In the genomic region with DNA sequence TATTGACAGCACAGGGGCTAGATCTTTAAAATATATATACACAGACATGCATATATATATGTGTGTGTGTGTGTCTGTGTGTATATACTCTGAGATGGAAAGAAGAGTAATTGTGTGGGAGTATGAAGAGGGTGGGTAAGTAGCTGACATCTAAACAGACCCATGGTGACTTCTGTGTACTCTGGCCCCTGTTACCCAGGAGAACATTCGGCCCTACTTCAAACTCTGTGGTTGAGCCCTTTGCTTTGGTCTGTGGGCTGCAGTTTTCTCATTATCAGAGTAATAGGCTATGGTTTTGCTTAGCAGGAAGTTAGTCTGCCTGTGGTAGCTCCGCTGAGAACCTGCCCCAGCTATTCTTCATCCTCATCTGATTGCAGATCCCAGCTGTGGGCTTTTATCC, we compare ENCODE assay signal across 8 cellular contexts.
DNase-seq lines count a peak whose midpoint lies in the region; ATAC-seq and TF ChIP-seq lines count a peak whose summit lies in the region.

No MANE protein-coding gene starts in this region.

- no peak for TF ChIP-seq POLR2A in sigmoid colon (IDR thresholded peaks at IDR 0.05)

- peak; percentile 86 to 93 for ATAC-seq in CD4-positive, CD25-positive, alpha-beta regulatory T cell (ENCODE audit: low read depth in 2 of 2)
- ATAC-seq in GM19324 (IDR thresholded peaks at IDR 0.05; ENCODE audit: low FRiP score, unreplicated experiment) (peak; percentile 73), HG03432 (IDR thresholded peaks at IDR 0.05; ENCODE audit: unreplicated experiment) (peak; percentile 78), HG02840 (IDR thresholded peaks at IDR 0.05; ENCODE audit: low FRiP score, unreplicated experiment) (no peak)

- H3K36me3 ChIP-seq in CD4-positive, CD25-positive, alpha-beta regulatory T cell (ENCODE audit: control insufficient read depth, insufficient read depth, low read length), result peaks cover 5% of the 10 kb centered on the region
- H3K36me3 ChIP-seq in sigmoid colon (peaks cover 0 to 10% (median 0%) of the 10 kb centered on the region in 4 donors), colonic mucosa (no peaks in the 10 kb centered on the region)

- H3K27ac Mint-ChIP-seq in CD4-positive, CD25-positive, alpha-beta regulatory T cell, result peak overlapping the region; percentile 32 to 83 (median 78)
- peak overlapping the region; percentile 79 for H3K27ac Mint-ChIP-seq in activated CD4-positive, alpha-beta T cell treated with anti-CD3 and anti-CD28 coated beads, Interleukin-2, amount 10 ng/mL, durations not matched to agents 7 days and 5 days

- DNase-seq in CD4-positive, CD25-positive, alpha-beta regulatory T cell, result peak in 2 of 3 donors; percentile 41 to 66
- DNase-seq in activated CD4-positive, alpha-beta T cell treated with anti-CD3 and anti-CD28 coated beads, Interleukin-2, amount 10 ng/mL, durations not matched to agents 7 days and 5 days, result peak; percentile 61
- DNase-seq in kidney tubule cell (ENCODE audit: low spot score) (peak; percentile 59), sigmoid colon (no peak), colonic mucosa (no peak)

- H3K9me3 ChIP-seq in CD4-positive, CD25-positive, alpha-beta regulatory T cell (ENCODE audit: control insufficient read depth in 2 of 2, low read length in 2 of 2), result peaks cover 0 to 3% of the 10 kb centered on the region in 2 experiments
- no peaks in the 10 kb centered on the region for H3K9me3 ChIP-seq in sigmoid colon
- no peaks in the 10 kb centered on the region for H3K9me3 ChIP-seq in colonic mucosa

- no peak overlapping the region for H3K9ac ChIP-seq in colonic mucosa (ENCODE audit: low read depth in 2 of 2, low read length in 2 of 2)

- intact Hi-C loops in sigmoid colon (cut with DNase I) (no loop called here), colonic mucosa (cut with DNase I) (no loop called here)

- peak overlapping the region; percentile 16 to 79 (median 58) for H3K4me3 Mint-ChIP-seq in CD4-positive, CD25-positive, alpha-beta regulatory T cell
- peak overlapping the region; percentile 43 for H3K4me3 Mint-ChIP-seq in activated CD4-positive, alpha-beta T cell treated with anti-CD3 and anti-CD28 coated beads, Interleukin-2, amount 10 ng/mL, durations not matched to agents 7 days and 5 days

- H3K4me1 ChIP-seq in CD4-positive, CD25-positive, alpha-beta regulatory T cell (ENCODE audit: control insufficient read depth, insufficient read depth, low read length, poor library complexity, severe bottlenecking), result peaks cover 33% of the 10 kb centered on the region
- H3K4me1 ChIP-seq in sigmoid colon (peaks cover 0 to 41% (median 29%) of the 10 kb centered on the region in 4 donors), colonic mucosa (peaks cover 8% of the 10 kb centered on the region)

- CTCF ChIA-PET in activated CD4-positive, alpha-beta T cell treated with anti-CD3 and anti-CD28 coated beads, Interleukin-2, amount 10 ng/mL, durations not matched to agents 7 days and 5 days (lab: Charles Lee), result interaction anchor here (0.5 to 2.4 kb wide), 10 partner anchors 11 to 647 kb away, joined by 3 to 15 read pairs (median 4); no protein-coding TSS in a partner anchor

- no peak for TF ChIP-seq EP300 in sigmoid colon (IDR thresholded peaks at IDR 0.05)

- POLR2A ChIA-PET in activated CD4-positive, alpha-beta T cell treated with anti-CD3 and anti-CD28 coated beads, Interleukin-2, amount 10 ng/mL, durations not matched to agents 7 days and 5 days (lab: Charles Lee), result no interaction called here

- H3K4me3 ChIP-seq in CD4-positive, CD25-positive, alpha-beta regulatory T cell (ENCODE audit: low read depth, low read length), result peak overlapping the region; percentile 53
- H3K4me3 ChIP-seq in sigmoid colon (no peak overlapping the region), colonic mucosa (no peak overlapping the region)

- TF ChIP-seq CTCF in sigmoid colon (IDR thresholded peaks at IDR 0.05), result no peak
- TF ChIP-seq CTCF in colonic mucosa (IDR thresholded peaks at IDR 0.05), result no peak

- H3K9me3 Mint-ChIP-seq in CD4-positive, CD25-positive, alpha-beta regulatory T cell, result peaks cover 0 to 7% (median 2%) of the 10 kb centered on the region in 7 donors
- H3K9me3 Mint-ChIP-seq in activated CD4-positive, alpha-beta T cell treated with anti-CD3 and anti-CD28 coated beads, Interleukin-2, amount 10 ng/mL, durations not matched to agents 7 days and 5 days, result peaks cover 8% of the 10 kb centered on the region

- peak overlapping the region; percentile 62 for H3K27ac ChIP-seq in CD4-positive, CD25-positive, alpha-beta regulatory T cell (ENCODE audit: insufficient read depth, low read length, poor library complexity, severe bottlenecking)
- no peak overlapping the region for H3K27ac ChIP-seq in sigmoid colon
- no peak overlapping the region for H3K27ac ChIP-seq in colonic mucosa

- H3K27me3 ChIP-seq in CD4-positive, CD25-positive, alpha-beta regulatory T cell (ENCODE audit: control insufficient read depth, insufficient read depth, low read length), result no peaks in the 10 kb centered on the region
- no peaks in the 10 kb centered on the region for H3K27me3 ChIP-seq in sigmoid colon
- no peaks in the 10 kb centered on the region for H3K27me3 ChIP-seq in colonic mucosa

- peaks cover 35 to 57% (median 41%) of the 10 kb centered on the region in 4 donors for H3K4me1 Mint-ChIP-seq in CD4-positive, CD25-positive, alpha-beta regulatory T cell
- H3K4me1 Mint-ChIP-seq in activated CD4-positive, alpha-beta T cell treated with anti-CD3 and anti-CD28 coated beads, Interleukin-2, amount 10 ng/mL, durations not matched to agents 7 days and 5 days, result peaks cover 57% of the 10 kb centered on the region

- H3K36me3 Mint-ChIP-seq in CD4-positive, CD25-positive, alpha-beta regulatory T cell, result peaks cover 18% of the 10 kb centered on the region
- peaks cover 38% of the 10 kb centered on the region for H3K36me3 Mint-ChIP-seq in activated CD4-positive, alpha-beta T cell treated with anti-CD3 and anti-CD28 coated beads, Interleukin-2, amount 10 ng/mL, durations not matched to agents 7 days and 5 days (ENCODE audit: low read depth)

- H3K27me3 Mint-ChIP-seq in CD4-positive, CD25-positive, alpha-beta regulatory T cell, result no peaks in the 10 kb centered on the region
- H3K27me3 Mint-ChIP-seq in activated CD4-positive, alpha-beta T cell treated with anti-CD3 and anti-CD28 coated beads, Interleukin-2, amount 10 ng/mL, durations not matched to agents 7 days and 5 days, result no peaks in the 10 kb centered on the region

- WGBS in sigmoid colon, 2 donors, result 32 to 67% methylated on average over 2 of the region's 2 CpGs

Comparison
In these comparisons a context has a peak if more than half of its experiments do, and no peak if none do; other contexts are left out.
1. DNase-seq: peak in CD4-positive, CD25-positive, alpha-beta regulatory T cell (2 of 3), activated CD4-positive, alpha-beta T cell treated with anti-CD3 and anti-CD28 coated beads, Interleukin-2, amount 10 ng/mL, durations not matched to agents 7 days and 5 days (single experiment) and kidney tubule cell (single experiment); none in sigmoid colon (single experiment) and colonic mucosa (single experiment).